ENCODE assay signal across 1 cellular context in the genomic region with DNA sequence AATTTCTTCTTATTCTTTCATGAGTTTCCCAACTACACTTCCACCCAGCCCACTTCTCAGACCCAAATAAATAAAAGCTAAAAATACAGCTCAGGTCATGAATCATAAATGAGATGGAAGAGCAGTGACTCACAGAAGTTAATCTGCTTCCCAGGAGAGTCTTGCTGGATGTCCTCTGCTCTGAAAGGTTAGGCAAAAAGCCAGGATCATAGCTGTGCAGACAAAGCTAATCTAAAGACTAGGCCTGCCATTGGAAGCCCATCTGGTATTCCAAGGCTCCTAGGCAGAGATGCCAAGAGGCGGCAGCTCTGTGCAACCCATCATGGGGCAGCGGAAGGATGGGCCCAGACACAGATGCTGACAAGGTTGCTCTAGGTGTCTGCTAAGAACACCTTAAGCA.
TF ChIP-seq lines count a peak whose summit lies in the region.

No MANE protein-coding gene starts in this region.

TF ChIP-seq in HCT116, 20 proteins besides CTCF, POLR2A, EP300 and RAD21 (continued from another document):
- TF ChIP-seq, protein P1, sequence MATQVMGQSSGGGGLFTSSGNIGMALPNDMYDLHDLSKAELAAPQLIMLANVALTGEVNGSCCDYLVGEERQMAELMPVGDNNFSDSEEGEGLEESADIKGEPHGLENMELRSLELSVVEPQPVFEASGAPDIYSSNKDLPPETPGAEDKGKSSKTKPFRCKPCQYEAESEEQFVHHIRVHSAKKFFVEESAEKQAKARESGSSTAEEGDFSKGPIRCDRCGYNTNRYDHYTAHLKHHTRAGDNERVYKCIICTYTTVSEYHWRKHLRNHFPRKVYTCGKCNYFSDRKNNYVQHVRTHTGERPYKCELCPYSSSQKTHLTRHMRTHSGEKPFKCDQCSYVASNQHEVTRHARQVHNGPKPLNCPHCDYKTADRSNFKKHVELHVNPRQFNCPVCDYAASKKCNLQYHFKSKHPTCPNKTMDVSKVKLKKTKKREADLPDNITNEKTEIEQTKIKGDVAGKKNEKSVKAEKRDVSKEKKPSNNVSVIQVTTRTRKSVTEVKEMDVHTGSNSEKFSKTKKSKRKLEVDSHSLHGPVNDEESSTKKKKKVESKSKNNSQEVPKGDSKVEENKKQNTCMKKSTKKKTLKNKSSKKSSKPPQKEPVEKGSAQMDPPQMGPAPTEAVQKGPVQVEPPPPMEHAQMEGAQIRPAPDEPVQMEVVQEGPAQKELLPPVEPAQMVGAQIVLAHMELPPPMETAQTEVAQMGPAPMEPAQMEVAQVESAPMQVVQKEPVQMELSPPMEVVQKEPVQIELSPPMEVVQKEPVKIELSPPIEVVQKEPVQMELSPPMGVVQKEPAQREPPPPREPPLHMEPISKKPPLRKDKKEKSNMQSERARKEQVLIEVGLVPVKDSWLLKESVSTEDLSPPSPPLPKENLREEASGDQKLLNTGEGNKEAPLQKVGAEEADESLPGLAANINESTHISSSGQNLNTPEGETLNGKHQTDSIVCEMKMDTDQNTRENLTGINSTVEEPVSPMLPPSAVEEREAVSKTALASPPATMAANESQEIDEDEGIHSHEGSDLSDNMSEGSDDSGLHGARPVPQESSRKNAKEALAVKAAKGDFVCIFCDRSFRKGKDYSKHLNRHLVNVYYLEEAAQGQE (IDR thresholded peaks at IDR 0.05; ENCODE audit: low read depth): no peak
- TF ChIP-seq YY1 (IDR thresholded peaks at IDR 0.05; ENCODE audit: extremely low read depth, insufficient replicate concordance, low read depth, low read length) (no peak), CEBPB (IDR thresholded peaks at IDR 0.05; ENCODE audit: low read depth) (no peak), CBX3 (IDR thresholded peaks at IDR 0.05; ENCODE audit: low read depth) (no peak), ZFX (IDR thresholded peaks at IDR 0.05) (no peak), ZNF274 (IDR thresholded peaks at IDR 0.05; ENCODE audit: low read depth, low read length) (no peak), EZH2 (IDR thresholded peaks at IDR 0.05) (no peak), FOSL1 (IDR thresholded peaks at IDR 0.05; ENCODE audit: low read depth) (peak; percentile 39; the same call in 1 of the 2 replicates)
- TF ChIP-seq, protein P2, sequence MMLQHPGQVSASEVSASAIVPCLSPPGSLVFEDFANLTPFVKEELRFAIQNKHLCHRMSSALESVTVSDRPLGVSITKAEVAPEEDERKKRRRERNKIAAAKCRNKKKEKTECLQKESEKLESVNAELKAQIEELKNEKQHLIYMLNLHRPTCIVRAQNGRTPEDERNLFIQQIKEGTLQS (IDR thresholded peaks at IDR 0.05): no peak
- TF ChIP-seq, protein P3, sequence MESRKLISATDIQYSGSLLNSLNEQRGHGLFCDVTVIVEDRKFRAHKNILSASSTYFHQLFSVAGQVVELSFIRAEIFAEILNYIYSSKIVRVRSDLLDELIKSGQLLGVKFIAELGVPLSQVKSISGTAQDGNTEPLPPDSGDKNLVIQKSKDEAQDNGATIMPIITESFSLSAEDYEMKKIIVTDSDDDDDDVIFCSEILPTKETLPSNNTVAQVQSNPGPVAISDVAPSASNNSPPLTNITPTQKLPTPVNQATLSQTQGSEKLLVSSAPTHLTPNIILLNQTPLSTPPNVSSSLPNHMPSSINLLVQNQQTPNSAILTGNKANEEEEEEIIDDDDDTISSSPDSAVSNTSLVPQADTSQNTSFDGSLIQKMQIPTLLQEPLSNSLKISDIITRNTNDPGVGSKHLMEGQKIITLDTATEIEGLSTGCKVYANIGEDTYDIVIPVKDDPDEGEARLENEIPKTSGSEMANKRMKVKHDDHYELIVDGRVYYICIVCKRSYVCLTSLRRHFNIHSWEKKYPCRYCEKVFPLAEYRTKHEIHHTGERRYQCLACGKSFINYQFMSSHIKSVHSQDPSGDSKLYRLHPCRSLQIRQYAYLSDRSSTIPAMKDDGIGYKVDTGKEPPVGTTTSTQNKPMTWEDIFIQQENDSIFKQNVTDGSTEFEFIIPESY (IDR thresholded peaks at IDR 0.05; ENCODE audit: extremely low read depth, insufficient replicate concordance, low read length): no peak
TF ChIP-seq in HCT116: peak in this region for 3.
